Comparison of ENCODE assay signal across 17 cellular contexts in genomic region chr11:13334068-13334785, GRCh38. TPM values are rescaled to one million over a fixed set of nuclear protein-coding genes. Genes with fewer than 3 reads are reported as not detected.
A peak's percentile ranks its signal among the peaks of the same experiment; 100 is the strongest.
DNase-seq lines count a peak whose midpoint lies in the region; ATAC-seq, FAIRE-seq and TF ChIP-seq lines count a peak whose summit lies in the region.
"Had no signal": no experiment of that assay in that cellular context is flagged by ENCODE, and none has a peak within 500 bp of the region (broad histone marks: within the 10 kb centered on the region; RNA-seq: fewer than 3 reads in every experiment).

No MANE protein-coding gene starts in this region.

- TF ChIP-seq CTCF in H1 (IDR thresholded peaks at IDR 0.05; ENCODE audit: control extremely low read depth in 1 of 3, insufficient read depth in 1 of 3, low read depth in 1 of 3, low read length in 3 of 3) (no peak), omental fat pad (IDR thresholded peaks at IDR 0.05) (no peak)

- H2BK20ac ChIP-seq in H1 (ENCODE audit: low read length) = no peak overlapping the region

- no peak overlapping the region for H3K56ac ChIP-seq in H1 (replicated peaks; ENCODE audit: insufficient read length, low read depth, low read length)

- no peak overlapping the region for H4K5ac ChIP-seq in H1 (ENCODE audit: insufficient read length, low read depth, low read length)

- no peaks in the 10 kb centered on the region; the same call in 1 of the 2 replicates for H3K79me1 ChIP-seq in H1 (ENCODE audit: low read depth, low read length)

- no peaks in the 10 kb centered on the region for H3K23me2 ChIP-seq in H1 (ENCODE audit: low read depth, low read length)

- WGBS in H1 (ENCODE audit: extremely low coverage in 1 of 2, insufficient coverage in 1 of 2, insufficient read length in 1 of 2, insufficient replicate concordance in 2 of 2, low coverage in 1 of 2, low lambda C conversion rate in 2 of 2, missing lambda C conversion rate in 1 of 2), 2 experiments = 69% methylated on average over 4 of the region's 4 CpGs; no CpG with 5 or more reads in 1 of the 2 experiments

- POLR2A ChIA-PET in H1 (lab: Charles Lee; ENCODE audit: partially characterized antibody) = interaction anchor here (1.4 to 1.7 kb wide), 2 partner anchors 9 to 127 kb away, joined by 3 to 6 read pairs; no protein-coding TSS in a partner anchor

- no peak overlapping the region for H2BK15ac ChIP-seq in H1 (ENCODE audit: low read length)

- no peak overlapping the region for H2BK120ac ChIP-seq in H1 (replicated peaks; ENCODE audit: low read depth, low read length)

- in situ Hi-C loops in G401 (cut with HindIII; ENCODE audit: low sequenced_read_pairs) = no loop called here

- H4K20me1 ChIP-seq in H1 (replicated peaks in 1 of 2; ENCODE audit: control insufficient read depth in 1 of 2, insufficient read depth in 2 of 2, low read length in 2 of 2) = peaks cover 0 to 2% of the 10 kb centered on the region in 2 experiments

- no peaks in the 10 kb centered on the region for H3K79me2 ChIP-seq in H1 (ENCODE audit: control insufficient read depth in 1 of 2, insufficient read depth in 2 of 2, low read length in 2 of 2)

- no peak overlapping the region for H3K14ac ChIP-seq in H1 (ENCODE audit: insufficient read length)

- no peak overlapping the region for H2BK5ac ChIP-seq in H1 (ENCODE audit: low read depth, low read length)

- FAIRE-seq in H1 (lab: Jason Lieb, UNC) = no peak
- FAIRE-seq: colon had no signal

- no peak overlapping the region for H2AFZ ChIP-seq in H1 (ENCODE audit: low read length)

- H3K23ac ChIP-seq in H1 (ENCODE audit: insufficient read length) = no peak overlapping the region

- ATAC-seq in omental fat pad (ENCODE audit: low FRiP score) = peak; percentile 17
- no peak for ATAC-seq in HG03159 (IDR thresholded peaks at IDR 0.05; ENCODE audit: unreplicated experiment)
- ATAC-seq in GM21360 (IDR thresholded peaks at IDR 0.05; ENCODE audit: unreplicated experiment) = no peak
- ATAC-seq: left lung had no signal

- H3K27me3 ChIP-seq in H1 (replicated peaks in 1 of 4; ENCODE audit: control insufficient read depth in 3 of 4, extremely low read depth in 1 of 4, insufficient read depth in 3 of 4, low read length in 3 of 4) = no peaks in the 10 kb centered on the region
- H3K27me3 ChIP-seq: left lung, Peyer's patch, transverse colon had no signal

- no peaks in the 10 kb centered on the region for H3K9me3 ChIP-seq in H1 (ENCODE audit: insufficient read depth in 2 of 2, low read depth in 1 of 2, low read length in 1 of 2)
- H3K9me3 ChIP-seq: left lung, Peyer's patch, transverse colon had no signal

- no peak overlapping the region for H3K4ac ChIP-seq in H1 (replicated peaks; ENCODE audit: insufficient read length, low read depth, low read length)

- peaks cover 0 to 2% (median 0%) of the 10 kb centered on the region in 4 experiments; a peak in 1 of 7 replicates for H3K4me1 ChIP-seq in H1 (replicated peaks in 1 of 4; ENCODE audit: control insufficient read depth in 3 of 4, insufficient read depth in 4 of 4, low read length in 3 of 4)

- no peak overlapping the region for H3K9ac ChIP-seq in H1 (replicated peaks in 1 of 4; ENCODE audit: extremely low read depth in 1 of 4, low read depth in 3 of 4, low read length in 3 of 4)

- no peak overlapping the region for H2BK12ac ChIP-seq in H1 (ENCODE audit: low read depth, low read length)

- TF ChIP-seq EP300 in H1 (IDR thresholded peaks at IDR 0.05; ENCODE audit: borderline replicate concordance in 1 of 2, low read depth in 2 of 2, low read length in 2 of 2) = no peak

- no peak overlapping the region for H3K18ac ChIP-seq in H1 (ENCODE audit: extremely low read depth, low read length)

- no peak overlapping the region for H2AK5ac ChIP-seq in H1 (ENCODE audit: low read depth, low read length)

- CTCF ChIA-PET in H1 (lab: Charles Lee; ENCODE audit: partially characterized antibody) = interaction anchor here (0.5 to 5.9 kb wide), 19 partner anchors 12 to 975 kb away, joined by 3 to 66 read pairs (median 6); no protein-coding TSS in a partner anchor

- no peak for TF ChIP-seq POLR2A in H1 (IDR thresholded peaks at IDR 0.05; ENCODE audit: control extremely low read depth in 1 of 2, low read depth in 2 of 2, low read length in 2 of 2)

- no peak overlapping the region for H3K4me3 ChIP-seq in H1 (ENCODE audit: extremely low read depth in 1 of 4, insufficient read depth in 2 of 4, low read depth in 3 of 4, low read length in 4 of 4)
- H3K4me3 ChIP-seq: left lung, Peyer's patch, transverse colon had no signal

- no peak overlapping the region for H4K8ac ChIP-seq in H1 (ENCODE audit: extremely low read depth, insufficient read depth, low read length)

- no peak overlapping the region for H3K4me2 ChIP-seq in H1 (ENCODE audit: insufficient read depth in 1 of 2, low read depth in 2 of 2, low read length in 2 of 2)

- no peak for TF ChIP-seq RAD21 in H1 (IDR thresholded peaks at IDR 0.05 in 1 of 2, conservative IDR thresholded peaks at IDR 0.05 in 1 of 2; ENCODE audit: low read depth in 2 of 2, low read length in 2 of 2)

- H3K36me3 ChIP-seq in H1 (ENCODE audit: control insufficient read depth in 2 of 4, insufficient read depth in 4 of 4, low read length in 3 of 4) = no peaks in the 10 kb centered on the region
- H3K36me3 ChIP-seq: left lung, Peyer's patch, transverse colon had no signal

- DNase-seq in G401 (ENCODE audit: low spot score) (peak; percentile 20), OCI-M1 (lab: John Stamatoyannopoulos, UW) (peak; percentile 6), H1 (ENCODE audit: low read depth in 1 of 2, low spot score in 2 of 2) (no peak), omental fat pad (ENCODE audit: low spot score) (no peak), anterior cingulate cortex (lab: John Stamatoyannopoulos, UW) (no peak)
- DNase-seq: activated CD4-positive, CD25-positive, alpha-beta regulatory T cell; amniotic stem cell; COR-L47; GOT3; left lung; NCI-H1417 treated with DMSO at 0.1 percent for 48 hours; T-helper 1 cell had no signal

- H3K27ac ChIP-seq in H1 (ENCODE audit: low read depth, low read length) = no peak overlapping the region
- H3K27ac ChIP-seq: left lung had no signal

- no peak overlapping the region for H4K91ac ChIP-seq in H1 (replicated peaks; ENCODE audit: insufficient read length, low read length)

TF ChIP-seq in H1, 55 proteins besides CTCF, POLR2A, EP300 and RAD21:
- TF ChIP-seq MAFK (IDR thresholded peaks at IDR 0.05; ENCODE audit: low read depth, low read length) (0 out of 2 replicates have a peak, but pooled peaks have one; percentile 38), RXRA (IDR thresholded peaks at IDR 0.05; ENCODE audit: insufficient read depth, low read depth, low read length) (no peak), BACH1 (IDR thresholded peaks at IDR 0.05; ENCODE audit: low read length) (peak; percentile 37; the same call in 1 of the 2 replicates), RBBP5 (IDR thresholded peaks at IDR 0.05; ENCODE audit: borderline replicate concordance, low read depth, low read length) (no peak), POU5F1 (IDR thresholded peaks at IDR 0.05; ENCODE audit: low read depth, low read length) (no peak), RNF2 (IDR thresholded peaks at IDR 0.05; ENCODE audit: borderline replicate concordance, low read depth, low read length, missing control alignments, poor library complexity, severe bottlenecking) (no peak), CREB1 (IDR thresholded peaks at IDR 0.05) (no peak), KDM1A (IDR thresholded peaks at IDR 0.05; ENCODE audit: borderline replicate concordance, low read length) (no peak)
TF ChIP-seq in H1: peak in this region for 2.

RNA-seq across cellular contexts. Expression of gene BMAL1, which starts 56.6 kb away (rescaled TPM):
- 0.80 and 6.2 TPM in 2 replicates for total RNA-seq in G401 (2014; rRNA removed; shearing (Covaris generic))
- 6.8 and 9.9 TPM in 2 replicates for total RNA-seq in H1 (2021; fragmentation: NEBNext Ultra II Directional; extraction: Animal tissue kit (Norgen Biotek cat#: 25700))
- polyA plus RNA-seq in H1 (2011; rRNA removed) = 4.1 and 6.9 TPM in 2 replicates
- polyA plus RNA-seq in H1 (2011; cell fraction: cytosol; rRNA removed) = 6.3 TPM
- polyA plus RNA-seq in H1 (2011; cell fraction: nucleus; rRNA removed) = 6.4 TPM
- polyA plus RNA-seq in H1 (2012, experiment 1 of 2) = 4.7 to 9.4 TPM (median 6.3 TPM) in 4 replicates
- 0.96 TPM for polyA plus RNA-seq in H1 (2012, experiment 2 of 2)
- polyA plus RNA-seq in H1 (2013, experiment 1 of 2) = 5.6 TPM
- 5.6 TPM for polyA plus RNA-seq in H1 (2013, experiment 2 of 2)
- polyA minus RNA-seq in H1 (2011; rRNA and poly(A)+ RNA removed) = 7.7 and 8.7 TPM in 2 replicates
- polyA minus RNA-seq in H1 (2011; cell fraction: cytosol; rRNA and poly(A)+ RNA removed) = 4.7 TPM
- polyA minus RNA-seq in H1 (2011; cell fraction: nucleus; rRNA and poly(A)+ RNA removed) = 20.8 TPM
- 10 to 100 TPM; 52.5 to 60.5 (median 53.9) TPM for total RNA-seq in omental fat pad

Comparison
In these comparisons a context has a peak if more than half of its experiments do, and no peak if none do; other contexts are left out.
1. DNase-seq: peak in G401 (single experiment) and OCI-M1 (single experiment); none in H1 (0 of 2), omental fat pad (single experiment) and anterior cingulate cortex (0 of 58).